13 cellular contexts compared by ENCODE assay signal in the genomic region with DNA sequence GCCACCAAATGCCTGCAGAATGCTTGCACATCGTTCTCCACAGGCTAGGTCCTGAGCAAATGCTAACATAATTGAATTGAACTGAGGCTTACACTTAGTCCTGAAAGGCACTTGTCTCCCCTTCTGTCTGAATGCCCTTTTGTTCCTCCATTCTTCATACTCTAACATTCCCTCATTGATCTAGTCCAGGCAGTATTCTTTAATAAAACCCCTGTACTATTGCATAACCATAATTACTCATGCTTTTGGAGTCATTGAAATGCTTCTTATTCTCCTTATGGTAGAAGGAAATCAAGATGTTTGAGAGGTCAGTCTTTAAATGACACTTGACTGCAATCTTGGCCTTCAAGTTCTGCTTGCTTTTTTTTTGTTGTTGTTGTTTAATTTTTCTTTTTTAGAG. TPM values are rescaled to one million over a fixed set of nuclear protein-coding genes. Genes with fewer than 3 reads are reported as not detected.
DNase-seq lines count a peak whose midpoint lies in the region; ATAC-seq, FAIRE-seq and TF ChIP-seq lines count a peak whose summit lies in the region.
"Had no signal": no experiment of that assay in that cellular context is flagged by ENCODE, and none has a peak within 500 bp of the region (broad histone marks: within the 10 kb centered on the region; RNA-seq: fewer than 3 reads in every experiment).

No MANE protein-coding gene starts in this region.

- FAIRE-seq in astrocyte (lab: Jason Lieb, UNC), result peak; percentile 26

- no peak overlapping the region for H3K27ac Mint-ChIP-seq in astrocyte (ENCODE audit: unreplicated experiment)
- H3K27ac Mint-ChIP-seq: stimulated activated naive CD8-positive, alpha-beta T cell treated with anti-CD3 and anti-CD28 coated beads, Interleukin-15, Interleukin-2, amounts not matched to agents 100 ng/mL and 50 ng/mL, for 24 hours had no signal

- no TSS peak for BruUV-seq in HCT116 (replicated peaks; lab: Mats Ljungman, UMichigan)

- TF ChIP-seq RAD21 in HCT116 (IDR thresholded peaks at IDR 0.05; ENCODE audit: low read depth), result no peak

- RAD21 ChIA-PET in HCT116 (lab: Charles Lee; ENCODE audit: low non-redundant PET in 1 of 2, low total read pairs in 2 of 2, uncharacterized antibody in 2 of 2, unreplicated experiment in 2 of 2), result no interaction called here

- peak; percentile 25 for DNase-seq in A172 (ENCODE audit: low spot score)
- DNase-seq in HCT116 (ENCODE audit: low read depth, low spot score), result no peak
- DNase-seq in astrocyte (ENCODE audit: low read depth), result peak; percentile 51
- peak; percentile 78 for DNase-seq in iris pigment epithelial cell (ENCODE audit: low read depth)
- DNase-seq in H7, result no peak
- DNase-seq in mesenteric fat pad (ENCODE audit: low spot score), result no peak
- no peak for DNase-seq in islet precursor cell
- no peak for DNase-seq in activated T-cell treated with anti-CD3 and anti-CD28 coated beads, Interleukin-2, amount 50 U/mL, for 4 hours
- DNase-seq: activated effector memory CD4-positive, alpha-beta T cell treated with anti-CD3 and anti-CD28 coated beads, Interleukin-2, amount 50 U/mL, for 16 hours; C1 segment of cervical spinal cord; KBM-7 had no signal

- no peak for ATAC-seq in HCT116
- ATAC-seq in activated T-cell treated with anti-CD3 and anti-CD28 coated beads, Interleukin-2, amount 50 U/mL, for 4 hours, result no peak

- H3K27me3 ChIP-seq in HCT116 (ENCODE audit: insufficient read depth, low read length), result no peaks in the 10 kb centered on the region
- H3K27me3 ChIP-seq in astrocyte (ENCODE audit: insufficient read depth, low read length), result no peaks in the 10 kb centered on the region
- no peaks in the 10 kb centered on the region for H3K27me3 ChIP-seq in H7 (ENCODE audit: control insufficient read depth, insufficient read depth, low read length)

- peak overlapping the region; percentile 37 for H3K4me2 ChIP-seq in HCT116 (ENCODE audit: low read length)
- peak overlapping the region; percentile 44 for H3K4me2 ChIP-seq in astrocyte (ENCODE audit: low read length)

- H3K79me2 ChIP-seq in HCT116 (ENCODE audit: insufficient read depth, low read length) (peaks cover 51% of the 10 kb centered on the region), astrocyte (ENCODE audit: insufficient read depth, low read length) (peaks cover 57% of the 10 kb centered on the region)

- CTCF ChIA-PET in HCT116 (lab: Charles Lee), result no interaction called here

- TF ChIP-seq POLR2A in HCT116 (IDR thresholded peaks at IDR 0.05; ENCODE audit: borderline replicate concordance, extremely low read depth, insufficient read depth, insufficient read length), result no peak

- H3K36me3 ChIP-seq in HCT116 (ENCODE audit: control insufficient read depth in 1 of 2, insufficient read depth in 2 of 2, low read length in 2 of 2) (peaks cover 6 to 31% of the 10 kb centered on the region in 2 experiments; a peak in 2 of 4 replicates), astrocyte (ENCODE audit: insufficient read depth, low read length) (peaks cover 17% of the 10 kb centered on the region), H7 (replicated peaks; ENCODE audit: control insufficient read depth, insufficient read depth, low read length) (peaks cover 20% of the 10 kb centered on the region)

- H3K4me3 ChIP-seq in HCT116 (replicated peaks in 1 of 2; ENCODE audit: low read depth in 1 of 2, low read length in 2 of 2) (no peak overlapping the region), astrocyte (ENCODE audit: insufficient read depth, low read depth, low read length) (no peak overlapping the region), H7 (ENCODE audit: insufficient read depth, low read depth, low read length) (no peak overlapping the region)

- H3K9me3 ChIP-seq in HCT116 (ENCODE audit: control insufficient read depth in 1 of 2, insufficient read depth in 1 of 2, low read depth in 1 of 2, low read length in 2 of 2) (no peaks in the 10 kb centered on the region), astrocyte (ENCODE audit: insufficient read depth, low read depth, low read length) (no peaks in the 10 kb centered on the region)

- no peak overlapping the region for H3K4me3 Mint-ChIP-seq in astrocyte (ENCODE audit: unreplicated experiment)
- H3K4me3 Mint-ChIP-seq in activated T-cell treated with anti-CD3 and anti-CD28 coated beads, Interleukin-2, amount 50 U/mL, for 4 hours, result no peak overlapping the region
- H3K4me3 Mint-ChIP-seq: stimulated activated naive CD8-positive, alpha-beta T cell treated with anti-CD3 and anti-CD28 coated beads, Interleukin-15, Interleukin-2, amounts not matched to agents 100 ng/mL and 50 ng/mL, for 24 hours had no signal

- no peaks in the 10 kb centered on the region for H3K9me2 ChIP-seq in HCT116 (ENCODE audit: insufficient read depth)

- no peaks in the 10 kb centered on the region for H3K9me3 Mint-ChIP-seq in astrocyte (ENCODE audit: unreplicated experiment)
- no peaks in the 10 kb centered on the region for H3K9me3 Mint-ChIP-seq in activated T-cell treated with anti-CD3 and anti-CD28 coated beads, Interleukin-2, amount 50 U/mL, for 4 hours
- H3K9me3 Mint-ChIP-seq: stimulated activated naive CD8-positive, alpha-beta T cell treated with anti-CD3 and anti-CD28 coated beads, Interleukin-15, Interleukin-2, amounts not matched to agents 100 ng/mL and 50 ng/mL, for 24 hours had no signal

- intact Hi-C loops in HCT116 (cut with micrococcal nuclease), result no loop called here

- TF ChIP-seq CTCF in HCT116 (IDR thresholded peaks at IDR 0.05 in 2 of 3, conservative IDR thresholded peaks at IDR 0.05 in 1 of 3; ENCODE audit: borderline replicate concordance in 1 of 3, insufficient read depth in 1 of 3, low read depth in 2 of 3, low read length in 2 of 3) (no peak), astrocyte (IDR thresholded peaks at IDR 0.05; ENCODE audit: insufficient read depth, low read depth, low read length) (no peak)

- no peaks in the 10 kb centered on the region for H4K20me1 ChIP-seq in HCT116 (ENCODE audit: insufficient read depth)
- peaks cover 14% of the 10 kb centered on the region for H4K20me1 ChIP-seq in astrocyte (ENCODE audit: insufficient read depth, low read length)

- no peak overlapping the region for H2AFZ ChIP-seq in HCT116 (ENCODE audit: low read depth, low read length, poor library complexity, severe bottlenecking)
- no peak overlapping the region for H2AFZ ChIP-seq in astrocyte (ENCODE audit: low read depth, low read length)

- H3K4me1 ChIP-seq in HCT116 (ENCODE audit: control insufficient read depth in 1 of 2, insufficient read depth in 2 of 2, low read length in 2 of 2), result peaks cover 46 to 58% of the 10 kb centered on the region in 2 experiments
- H3K4me1 ChIP-seq in astrocyte (ENCODE audit: insufficient read depth, low read length), result peaks cover 22% of the 10 kb centered on the region

- H3K27ac ChIP-seq in HCT116 (ENCODE audit: low read depth, low read length) (peak overlapping the region; percentile 3; the same call in 1 of the 2 replicates), astrocyte (ENCODE audit: low read depth, low read length) (no peak overlapping the region)

- POLR2A ChIA-PET in HCT116 (lab: Charles Lee), result interaction anchor here (1.2 kb wide), 1 partner anchor 40 kb away, joined by 3 read pairs; the partner anchor contains the start of gene AVPI1

- H3K9ac ChIP-seq in HCT116 (ENCODE audit: low read length) (peak overlapping the region; percentile 20; the same call in 1 of the 2 replicates), astrocyte (ENCODE audit: low read length) (no peak overlapping the region)

- H3K27me3 Mint-ChIP-seq in astrocyte (ENCODE audit: low read depth, unreplicated experiment), result no peaks in the 10 kb centered on the region
- H3K27me3 Mint-ChIP-seq in activated T-cell treated with anti-CD3 and anti-CD28 coated beads, Interleukin-2, amount 50 U/mL, for 4 hours (ENCODE audit: low read depth), result no peaks in the 10 kb centered on the region
- H3K27me3 Mint-ChIP-seq: stimulated activated naive CD8-positive, alpha-beta T cell treated with anti-CD3 and anti-CD28 coated beads, Interleukin-15, Interleukin-2, amounts not matched to agents 100 ng/mL and 50 ng/mL, for 24 hours had no signal

- H3K36me3 Mint-ChIP-seq in astrocyte (ENCODE audit: low read depth, unreplicated experiment), result peaks cover 15% of the 10 kb centered on the region
- H3K36me3 Mint-ChIP-seq in activated T-cell treated with anti-CD3 and anti-CD28 coated beads, Interleukin-2, amount 50 U/mL, for 4 hours (ENCODE audit: insufficient read depth), result peaks cover 9% of the 10 kb centered on the region

- H3K4me1 Mint-ChIP-seq in astrocyte (ENCODE audit: low read depth, unreplicated experiment), result peaks cover 33% of the 10 kb centered on the region
- H3K4me1 Mint-ChIP-seq in activated T-cell treated with anti-CD3 and anti-CD28 coated beads, Interleukin-2, amount 50 U/mL, for 4 hours (ENCODE audit: low read depth), result peaks cover 28% of the 10 kb centered on the region

TF ChIP-seq in HCT116, 20 proteins besides CTCF, POLR2A, EP300 and RAD21 (continues in another document):
- TF ChIP-seq EZH2phosphoT487 (IDR thresholded peaks at IDR 0.05; ENCODE audit: borderline replicate concordance) (no peak), ZNF274 (IDR thresholded peaks at IDR 0.05; ENCODE audit: low read depth, low read length) (no peak)

RNA-seq across cellular contexts. Expression of gene PI4K2A, which starts 7.1 kb away (rescaled TPM):
- total RNA-seq in A172 (2014; rRNA removed; shearing (Covaris generic)), result 31.7 and 32.1 TPM in 2 replicates
- total RNA-seq in HCT116 (2021; ENCODE audit: unreplicated experiment) (20.0 TPM), astrocyte (32.9 and 37.8 TPM in 2 replicates), mesenteric fat pad (22.3 TPM)
- polyA plus RNA-seq in HCT116 (2012), result 17.8 TPM in 2 replicates
- total RNA-seq in H7 (2014; rRNA removed; shearing (Covaris generic)), result 19.6 and 26.2 TPM in 2 replicates
- total RNA-seq in activated T-cell treated with anti-CD3 and anti-CD28 coated beads, Interleukin-2, amount 50 U/mL, for 4 hours, result 10 to 100 TPM; 12.9 to 16.9 (median 15.7) TPM

RNA-seq across cellular contexts. Expression of gene MORN4, which starts 14.3 kb away (rescaled TPM):
- total RNA-seq in A172 (2014; rRNA removed; shearing (Covaris generic)), result 6.2 and 10.0 TPM in 2 replicates
- total RNA-seq in HCT116 (2021; ENCODE audit: unreplicated experiment), result 8.0 TPM
- polyA plus RNA-seq in HCT116 (2012), result 9.7 and 13.9 TPM in 2 replicates
- 15.8 and 16.2 TPM in 2 replicates for total RNA-seq in astrocyte
- 12.0 and 13.7 TPM in 2 replicates for total RNA-seq in H7 (2014; rRNA removed; shearing (Covaris generic))
- total RNA-seq in mesenteric fat pad, result 1.5 TPM
- total RNA-seq in activated T-cell treated with anti-CD3 and anti-CD28 coated beads, Interleukin-2, amount 50 U/mL, for 4 hours, result 1 to 10 TPM; 2.1 to 4.5 (median 2.2) TPM

RNA-seq across cellular contexts. Expression of gene AVPI1, which starts 39.5 kb away (rescaled TPM):
- 26.7 and 28.7 TPM in 2 replicates for total RNA-seq in A172 (2014; rRNA removed; shearing (Covaris generic))
- total RNA-seq in HCT116 (2021; ENCODE audit: unreplicated experiment) (26.7 TPM), astrocyte (5.0 and 5.6 TPM in 2 replicates), mesenteric fat pad (30.5 TPM)
- polyA plus RNA-seq in HCT116 (2012), result 37.1 and 59.0 TPM in 2 replicates
- total RNA-seq in H7 (2014; rRNA removed; shearing (Covaris generic)), result 10.6 and 13.6 TPM in 2 replicates
- 1 to 10 TPM; 1.6 to 2.5 (median 1.8) TPM for total RNA-seq in activated T-cell treated with anti-CD3 and anti-CD28 coated beads, Interleukin-2, amount 50 U/mL, for 4 hours

RNA-seq across cellular contexts. Expression of gene C10orf62, which starts 58.0 kb away (rescaled TPM):
- total RNA-seq in A172 (2014; rRNA removed; shearing (Covaris generic)), result 0.38 TPM in 1 of 2 replicates, not detected in the other
- total RNA-seq in HCT116 (2021; ENCODE audit: unreplicated experiment) (0.32 TPM), astrocyte (not detected in 2 replicates), mesenteric fat pad (not detected)
- polyA plus RNA-seq in HCT116 (2012), result 0.14 TPM in 1 of 2 replicates, not detected in the other
- not detected in 2 replicates for total RNA-seq in H7 (2014; rRNA removed; shearing (Covaris generic))
- not detected for total RNA-seq in activated T-cell treated with anti-CD3 and anti-CD28 coated beads, Interleukin-2, amount 50 U/mL, for 4 hours
- total RNA-seq: endothelial cell of umbilical vein had no signal
- polyA plus RNA-seq: endothelial cell of umbilical vein had no signal

Comparison
In these comparisons a context has a peak if more than half of its experiments do, and no peak if none do; other contexts are left out.
1. DNase-seq: peak in A172 (single experiment), astrocyte (single experiment) and iris pigment epithelial cell (single experiment); none in HCT116 (single experiment), H7 (single experiment), mesenteric fat pad (single experiment), islet precursor cell (single experiment) and activated T-cell treated with anti-CD3 and anti-CD28 coated beads, Interleukin-2, amount 50 U/mL, for 4 hours (single experiment).